13 cellular contexts compared by ENCODE assay signal in the genomic region with DNA sequence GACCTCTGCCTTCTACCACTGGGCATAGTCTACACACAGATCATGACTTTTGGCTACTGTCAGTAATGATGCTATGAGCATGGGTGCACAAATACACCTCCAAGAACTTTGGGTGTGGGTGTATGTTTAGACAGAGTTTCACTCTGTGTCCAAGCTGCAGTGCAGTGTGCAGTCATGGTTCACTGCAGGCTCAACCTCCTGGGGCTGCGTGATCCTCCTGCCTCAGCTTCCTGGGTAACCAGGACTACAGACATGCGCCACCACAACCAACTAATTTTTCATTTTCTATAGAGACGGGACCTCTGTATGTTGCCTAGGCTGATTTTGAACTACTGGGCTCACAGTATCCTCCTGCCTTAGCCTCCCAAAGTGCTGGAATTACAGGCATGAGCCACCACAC.
DNase-seq lines count a peak whose midpoint lies in the region; ATAC-seq and TF ChIP-seq lines count a peak whose summit lies in the region.
"Had no signal": no experiment of that assay in that cellular context is flagged by ENCODE, and none has a peak within 500 bp of the region (broad histone marks: within the 10 kb centered on the region; RNA-seq: fewer than 3 reads in every experiment).

No MANE protein-coding gene starts in this region.

- H3K4me1 ChIP-seq in cardiac muscle cell (ENCODE audit: low read depth) (peaks cover 46% of the 10 kb centered on the region), heart left ventricle (peaks cover 0 to 17% (median 3%) of the 10 kb centered on the region in 12 donors), PC-9 (replicated peaks; ENCODE audit: insufficient read depth) (no peaks in the 10 kb centered on the region)

- DNase-seq in cardiac muscle cell (ENCODE audit: low read depth in 1 of 2, low spot score in 1 of 2) (no peak), heart left ventricle (no peak), PC-9 (no peak), NCI-H2196 (lab: John Stamatoyannopoulos, UW; ENCODE audit: unreplicated experiment) (no peak)
- DNase-seq in stimulated activated naive B cell treated with anti-CD40 and anti-IgM and Interleukin-4, amounts not matched to agents 10 μg/mL and 1 μg/mL and 100 μg/mL, for 72 hours: peak; percentile 8
- DNase-seq in stimulated activated naive CD4-positive, alpha-beta T cell treated with Interleukin-2 at 50 U/mL for 16 hours (lab: John Stamatoyannopoulos, UW): no peak
- DNase-seq: activated CD4-positive, alpha-beta T cell treated with anti-CD3 and anti-CD28 coated beads, Interleukin-2, amount 10 ng/mL, durations not matched to agents 24 days and 14 days; activated naive CD8-positive, alpha-beta T cell treated with anti-CD3 and anti-CD28 coated beads for 36 hours; foreskin fibroblast had no signal

- H3K4me1 Mint-ChIP-seq in stimulated activated naive B cell treated with anti-CD40 and anti-IgM and Interleukin-4, amounts not matched to agents 10 μg/mL and 1 μg/mL and 100 μg/mL, for 72 hours: peaks cover 6 to 21% of the 10 kb centered on the region in 2 donors
- H3K4me1 Mint-ChIP-seq: activated naive CD8-positive, alpha-beta T cell treated with anti-CD3 and anti-CD28 coated beads for 36 hours had no signal

- no peak overlapping the region for H3K4me3 Mint-ChIP-seq in stimulated activated naive B cell treated with anti-CD40 and anti-IgM and Interleukin-4, amounts not matched to agents 10 μg/mL and 1 μg/mL and 100 μg/mL, for 72 hours
- H3K4me3 Mint-ChIP-seq: activated CD4-positive, alpha-beta T cell treated with anti-CD3 and anti-CD28 coated beads, Interleukin-2, amount 10 ng/mL, durations not matched to agents 24 days and 14 days; activated naive CD8-positive, alpha-beta T cell treated with anti-CD3 and anti-CD28 coated beads for 36 hours; dendritic cell treated with granulocyte-macrophage colony-stimulating factor and Interleukin-4, amounts not matched to agents 40 ng/mL and 50 ng/mL, for 4 days had no signal

- no peaks in the 10 kb centered on the region for H3K9me2 ChIP-seq in PC-9 (ENCODE audit: insufficient read depth)

- H3K36me3 ChIP-seq in cardiac muscle cell (no peaks in the 10 kb centered on the region), heart left ventricle (no peaks in the 10 kb centered on the region), PC-9 (ENCODE audit: low read depth) (no peaks in the 10 kb centered on the region)

- no peak overlapping the region for H3K27ac Mint-ChIP-seq in stimulated activated naive B cell treated with anti-CD40 and anti-IgM and Interleukin-4, amounts not matched to agents 10 μg/mL and 1 μg/mL and 100 μg/mL, for 72 hours
- H3K27ac Mint-ChIP-seq: activated CD4-positive, alpha-beta T cell treated with anti-CD3 and anti-CD28 coated beads, Interleukin-2, amount 10 ng/mL, durations not matched to agents 24 days and 14 days; activated naive CD8-positive, alpha-beta T cell treated with anti-CD3 and anti-CD28 coated beads for 36 hours; dendritic cell treated with granulocyte-macrophage colony-stimulating factor and Interleukin-4, amounts not matched to agents 40 ng/mL and 50 ng/mL, for 4 days had no signal

- H3K27me3 Mint-ChIP-seq in stimulated activated naive B cell treated with anti-CD40 and anti-IgM and Interleukin-4, amounts not matched to agents 10 μg/mL and 1 μg/mL and 100 μg/mL, for 72 hours: no peaks in the 10 kb centered on the region
- H3K27me3 Mint-ChIP-seq: activated CD4-positive, alpha-beta T cell treated with anti-CD3 and anti-CD28 coated beads, Interleukin-2, amount 10 ng/mL, durations not matched to agents 24 days and 14 days; activated naive CD8-positive, alpha-beta T cell treated with anti-CD3 and anti-CD28 coated beads for 36 hours; dendritic cell treated with granulocyte-macrophage colony-stimulating factor and Interleukin-4, amounts not matched to agents 40 ng/mL and 50 ng/mL, for 4 days had no signal

- POLR2A ChIA-PET in PC-9 (lab: Charles Lee; ENCODE audit: unreplicated experiment): no interaction called here

- H3K27me3 ChIP-seq in cardiac muscle cell (no peaks in the 10 kb centered on the region), heart left ventricle (no peaks in the 10 kb centered on the region), PC-9 (ENCODE audit: insufficient read depth, low read depth) (no peaks in the 10 kb centered on the region)

- TF ChIP-seq POLR2A in heart left ventricle (IDR thresholded peaks at IDR 0.05): no peak

- H3K9me3 Mint-ChIP-seq in stimulated activated naive B cell treated with anti-CD40 and anti-IgM and Interleukin-4, amounts not matched to agents 10 μg/mL and 1 μg/mL and 100 μg/mL, for 72 hours: peaks cover 0 to 3% of the 10 kb centered on the region in 2 donors
- H3K9me3 Mint-ChIP-seq: activated CD4-positive, alpha-beta T cell treated with anti-CD3 and anti-CD28 coated beads, Interleukin-2, amount 10 ng/mL, durations not matched to agents 24 days and 14 days; activated naive CD8-positive, alpha-beta T cell treated with anti-CD3 and anti-CD28 coated beads for 36 hours; dendritic cell treated with granulocyte-macrophage colony-stimulating factor and Interleukin-4, amounts not matched to agents 40 ng/mL and 50 ng/mL, for 4 days had no signal

- no peaks in the 10 kb centered on the region for H3K36me3 Mint-ChIP-seq in stimulated activated naive B cell treated with anti-CD40 and anti-IgM and Interleukin-4, amounts not matched to agents 10 μg/mL and 1 μg/mL and 100 μg/mL, for 72 hours
- H3K36me3 Mint-ChIP-seq: activated naive CD8-positive, alpha-beta T cell treated with anti-CD3 and anti-CD28 coated beads for 36 hours had no signal

- H3K9me3 ChIP-seq in cardiac muscle cell (ENCODE audit: low read depth) (no peaks in the 10 kb centered on the region), heart left ventricle (no peaks in the 10 kb centered on the region), PC-9 (ENCODE audit: insufficient read depth, low read depth) (no peaks in the 10 kb centered on the region)

- peak overlapping the region; percentile 74 for H3K27ac ChIP-seq in cardiac muscle cell
- peak overlapping the region in 3 of 12 donors; percentile 24 to 50 (median 36) for H3K27ac ChIP-seq in heart left ventricle
- no peak overlapping the region for H3K27ac ChIP-seq in PC-9
- H3K27ac ChIP-seq: 22Rv1 had no signal

- H3K4me2 ChIP-seq in PC-9: no peak overlapping the region

- TF ChIP-seq CTCF in cardiac muscle cell (IDR thresholded peaks at IDR 0.05; ENCODE audit: low read depth, low read length) (no peak), heart left ventricle (IDR thresholded peaks at IDR 0.05) (no peak), PC-9 (conservative IDR thresholded peaks at IDR 0.05) (no peak)

- WGBS in heart left ventricle, 4 donors: 85 to 98% (median 94%) methylated on average over 3 of the region's 3 CpGs

- H3K4me3 ChIP-seq in cardiac muscle cell: no peak overlapping the region
- H3K4me3 ChIP-seq in heart left ventricle: no peak overlapping the region
- no peak overlapping the region for H3K4me3 ChIP-seq in PC-9

- intact Hi-C loops in heart left ventricle (cut with DNase I): no loop called here
- intact Hi-C loops in PC-9 (cut with micrococcal nuclease; ENCODE audit: unreplicated experiment): no loop called here

- ATAC-seq in heart left ventricle (no peak), GM21737 (IDR thresholded peaks at IDR 0.05; ENCODE audit: unreplicated experiment) (peak; percentile 100), HG03139 (IDR thresholded peaks at IDR 0.05; ENCODE audit: unreplicated experiment) (peak; percentile 99)
- ATAC-seq in stimulated activated naive B cell treated with anti-CD40 and anti-IgM and Interleukin-4, amounts not matched to agents 10 μg/mL and 1 μg/mL and 100 μg/mL, for 72 hours (replicated peaks): peak; percentile 95 to 97

- no peak overlapping the region for H2AFZ ChIP-seq in PC-9

- no peaks in the 10 kb centered on the region for H3F3A ChIP-seq in PC-9 (ENCODE audit: insufficient read depth, low read depth)

- BruUV-seq in PC-9 (replicated peaks; lab: Mats Ljungman, UMichigan): no TSS peak

- H4K20me1 ChIP-seq in PC-9 (ENCODE audit: insufficient read depth): no peaks in the 10 kb centered on the region

- H3K79me2 ChIP-seq in PC-9 (ENCODE audit: low read depth): no peaks in the 10 kb centered on the region

- CTCF ChIA-PET in PC-9 (lab: Charles Lee): no interaction called here

Comparison
In these comparisons a context has a peak if more than half of its experiments do, and no peak if none do; other contexts are left out.
1. ATAC-seq: peak in GM21737 (single experiment), HG03139 (single experiment) and stimulated activated naive B cell treated with anti-CD40 and anti-IgM and Interleukin-4, amounts not matched to agents 10 μg/mL and 1 μg/mL and 100 μg/mL, for 72 hours (2 of 2); none in heart left ventricle (0 of 4).